8 cellular contexts compared by ENCODE assay signal in the genomic region with DNA sequence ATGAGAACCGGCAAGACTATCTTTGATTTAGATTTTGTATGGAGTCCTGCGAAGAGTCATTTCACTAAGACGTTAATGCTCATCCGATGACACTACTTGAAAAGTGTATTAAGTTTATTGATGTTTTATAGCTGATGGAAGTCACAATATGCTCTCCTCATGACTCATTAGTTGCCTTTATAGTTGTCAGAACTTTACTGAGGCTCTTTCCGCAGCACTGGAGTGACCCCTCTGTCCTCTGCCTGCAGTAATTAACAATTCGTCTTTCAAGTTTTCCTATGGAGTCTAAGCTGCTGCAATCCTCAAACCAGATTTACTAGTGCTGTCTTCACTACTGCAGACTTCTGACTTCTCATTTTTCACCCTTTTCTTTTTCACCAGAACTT. TPM values are rescaled to one million over a fixed set of nuclear protein-coding genes. Genes with fewer than 3 reads are reported as not detected.
A peak's percentile ranks its signal among the peaks of the same experiment; 100 is the strongest.
DNase-seq lines count a peak whose midpoint lies in the region; ATAC-seq and TF ChIP-seq lines count a peak whose summit lies in the region.

No MANE protein-coding gene starts in this region.

- peak; percentile 7 for TF ChIP-seq CTCF in colonic mucosa (IDR thresholded peaks at IDR 0.05)

- H3K27me3 Mint-ChIP-seq in CD8-positive, alpha-beta memory T cell = peaks cover 0 to 3% of the 10 kb centered on the region in 2 donors

- CTCF ChIA-PET in CD8-positive, alpha-beta memory T cell (lab: Charles Lee) = interaction anchor here (1.7 to 2.1 kb wide), 3 partner anchors 20 to 33 kb away, joined by 5 to 14 read pairs (median 8); partner anchors contain the start of gene LTN1

- H3K27me3 ChIP-seq in CD8-positive, alpha-beta memory T cell (ENCODE audit: insufficient read depth, low read length, poor library complexity, severe bottlenecking) = no peaks in the 10 kb centered on the region
- H3K27me3 ChIP-seq in colonic mucosa (no peaks in the 10 kb centered on the region), mucosa of stomach (ENCODE audit: control insufficient read depth, insufficient read depth, low read length) (no peaks in the 10 kb centered on the region)

- intact Hi-C loops in colonic mucosa (cut with DNase I) = no loop called here

- peak overlapping the region; percentile 99 for H3K27ac ChIP-seq in CD8-positive, alpha-beta memory T cell (ENCODE audit: low read depth, low read length)
- H3K27ac ChIP-seq in colonic mucosa = peak overlapping the region; percentile 95

- peak in 1 of 5 donors; percentile 10 for DNase-seq in CD8-positive, alpha-beta memory T cell
- DNase-seq in NAMALWA (ENCODE audit: low spot score) (peak; percentile 27), colonic mucosa (no peak), inferior parietal cortex (ENCODE audit: extremely low spot score) (no peak)
- no peak for DNase-seq in stimulated activated CD4-positive, alpha-beta T cell treated with anti-CD3 and anti-CD28 coated beads, Interleukin-1b, Interleukin-23, amount 100 ng/mL, for 48 hours

- H3K36me3 ChIP-seq in CD8-positive, alpha-beta memory T cell (ENCODE audit: insufficient read depth, low read length) = no peaks in the 10 kb centered on the region
- H3K36me3 ChIP-seq in colonic mucosa = no peaks in the 10 kb centered on the region
- H3K36me3 ChIP-seq in mucosa of stomach (ENCODE audit: control insufficient read depth, insufficient read depth, low read length) = no peaks in the 10 kb centered on the region

- H3K4me3 ChIP-seq in CD8-positive, alpha-beta memory T cell (ENCODE audit: low read length) = peak overlapping the region; percentile 94
- H3K4me3 ChIP-seq in colonic mucosa (peak overlapping the region; percentile 55), mucosa of stomach (ENCODE audit: low read length) (peak overlapping the region; percentile 94)

- POLR2A ChIA-PET in CD8-positive, alpha-beta memory T cell (lab: Charles Lee) = interaction anchor here (0.5 to 4.8 kb wide), 9 partner anchors 15 to 69 kb away, joined by 4 to 108 read pairs (median 5); partner anchors contain the start of genes CCT8 and LTN1

- peaks cover 49 to 73% (median 73%) of the 10 kb centered on the region in 3 donors for H3K4me1 Mint-ChIP-seq in CD8-positive, alpha-beta memory T cell

- peaks cover 51% of the 10 kb centered on the region for H3K4me1 ChIP-seq in CD8-positive, alpha-beta memory T cell (ENCODE audit: insufficient read depth, low read length)
- H3K4me1 ChIP-seq in colonic mucosa (peaks cover 6% of the 10 kb centered on the region), mucosa of stomach (ENCODE audit: control insufficient read depth, insufficient read depth, low read length) (peaks cover 8% of the 10 kb centered on the region)

- peak overlapping the region; percentile 28 to 73 for H3K9ac ChIP-seq in colonic mucosa (ENCODE audit: low read depth in 2 of 2, low read length in 2 of 2)
- peak overlapping the region; percentile 91 for H3K9ac ChIP-seq in mucosa of stomach (ENCODE audit: low read length)

- H3K9me3 ChIP-seq in CD8-positive, alpha-beta memory T cell (ENCODE audit: low read length) = no peaks in the 10 kb centered on the region
- H3K9me3 ChIP-seq in colonic mucosa (no peaks in the 10 kb centered on the region), mucosa of stomach (ENCODE audit: control insufficient read depth, low read length) (no peaks in the 10 kb centered on the region)

- peaks cover 0 to 35% (median 10%) of the 10 kb centered on the region in 3 donors for H3K36me3 Mint-ChIP-seq in CD8-positive, alpha-beta memory T cell

- peak overlapping the region; percentile 97 to 100 (median 99) for H3K27ac Mint-ChIP-seq in CD8-positive, alpha-beta memory T cell

- no peaks in the 10 kb centered on the region for H3K9me3 Mint-ChIP-seq in CD8-positive, alpha-beta memory T cell

- peak overlapping the region; percentile 91 to 99 (median 97) for H3K4me3 Mint-ChIP-seq in CD8-positive, alpha-beta memory T cell

- no peak for ATAC-seq in GM19035 (IDR thresholded peaks at IDR 0.05; ENCODE audit: unreplicated experiment)
- ATAC-seq in HG03520 (IDR thresholded peaks at IDR 0.05; ENCODE audit: unreplicated experiment) = no peak

RNA-seq across cellular contexts. Expression of gene USP16, which starts 0.9 kb away (rescaled TPM):
- total RNA-seq in CD8-positive, alpha-beta memory T cell = 10 to 100 TPM; 55.7 to 55.9 TPM
- 32.5 TPM for polyA plus RNA-seq in CD8-positive, alpha-beta memory T cell
- total RNA-seq in colonic mucosa = 10 to 100 TPM; 33.3 to 34.2 TPM

RNA-seq across cellular contexts. Expression of gene RWDD2B, which starts 6.2 kb away (rescaled TPM):
- total RNA-seq in CD8-positive, alpha-beta memory T cell = 10 to 100 TPM; 19.1 to 19.9 TPM
- polyA plus RNA-seq in CD8-positive, alpha-beta memory T cell = 12.1 TPM
- 10 to 100 TPM in 1 of 2 donors, 1 to 10 TPM in 1; 8.4 to 11.1 TPM for total RNA-seq in colonic mucosa

RNA-seq across cellular contexts. Expression of gene LTN1, which starts 32.6 kb away (rescaled TPM):
- total RNA-seq in CD8-positive, alpha-beta memory T cell = 10 to 100 TPM; 22.1 to 23.2 TPM
- polyA plus RNA-seq in CD8-positive, alpha-beta memory T cell = 15.7 TPM
- total RNA-seq in colonic mucosa = 10 to 100 TPM; 21.1 to 33.2 TPM

RNA-seq across cellular contexts. Expression of gene CCT8, which starts 48.1 kb away (rescaled TPM):
- total RNA-seq in CD8-positive, alpha-beta memory T cell = 100 to 1,000 TPM; 401 to 415 TPM
- polyA plus RNA-seq in CD8-positive, alpha-beta memory T cell = 138 TPM
- total RNA-seq in colonic mucosa = 100 to 1,000 TPM; 106 to 190 TPM
